Comparison of ENCODE assay signal across 15 cellular contexts in genomic region chr14:54894995-54895394, GRCh38. TPM values are rescaled to one million over a fixed set of nuclear protein-coding genes. Genes with fewer than 3 reads are reported as not detected.
DNase-seq lines count a peak whose midpoint lies in the region; ATAC-seq, FAIRE-seq and TF ChIP-seq lines count a peak whose summit lies in the region.
"Had no signal": no experiment of that assay in that cellular context is flagged by ENCODE, and none has a peak within 500 bp of the region (broad histone marks: within the 10 kb centered on the region; RNA-seq: fewer than 3 reads in every experiment).

No MANE protein-coding gene starts in this region.

- peak overlapping the region in 5 of 8 donors; percentile 5 to 62 (median 33) for H3K27ac Mint-ChIP-seq in CD8-positive, alpha-beta memory T cell
- peak overlapping the region in 1 of 2 donors; percentile 73 for H3K27ac Mint-ChIP-seq in natural killer cell treated with Interleukin-12 subunit alpha and Interleukin-12 subunit beta and Interleukin-15 and Interleukin-18, amount 100 ng/mL, for 72 hours
- H3K27ac Mint-ChIP-seq: activated naive CD8-positive, alpha-beta T cell treated with anti-CD3 and anti-CD28 coated beads, Interleukin-2, amount 10 ng/mL, durations not matched to agents 7 days and 5 days; progenitor cell of endocrine pancreas; T-helper 1 cell treated with Interleukin-12 subunit alpha and Interleukin-12 subunit beta and Interleukin-4 antibody, amounts not matched to agents 30 μg/mL and 1 μg/mL, for 36 hours had no signal

- POLR2A ChIA-PET in CD8-positive, alpha-beta memory T cell (lab: Charles Lee): interaction anchor here (0.7 kb wide), 1 partner anchor 331 kb away, joined by 3 read pairs; no protein-coding TSS in a partner anchor

- H3K27me3 Mint-ChIP-seq in CD8-positive, alpha-beta memory T cell: no peaks in the 10 kb centered on the region
- no peaks in the 10 kb centered on the region for H3K27me3 Mint-ChIP-seq in natural killer cell treated with Interleukin-12 subunit alpha and Interleukin-12 subunit beta and Interleukin-15 and Interleukin-18, amount 100 ng/mL, for 72 hours
- H3K27me3 Mint-ChIP-seq: activated naive CD8-positive, alpha-beta T cell treated with anti-CD3 and anti-CD28 coated beads, Interleukin-2, amount 10 ng/mL, durations not matched to agents 7 days and 5 days; progenitor cell of endocrine pancreas had no signal

- TF ChIP-seq CTCF in cardiac fibroblast (IDR thresholded peaks at IDR 0.05; ENCODE audit: low read depth, low read length): no peak

- no peaks in the 10 kb centered on the region for H3K27me3 ChIP-seq in CD8-positive, alpha-beta memory T cell (ENCODE audit: insufficient read depth, low read length, poor library complexity, severe bottlenecking)

- H3K27ac ChIP-seq in CD8-positive, alpha-beta memory T cell (ENCODE audit: low read depth, low read length): no peak overlapping the region
- H3K27ac ChIP-seq: left ventricle myocardium inferior had no signal

- no peaks in the 10 kb centered on the region for H3K9me3 ChIP-seq in CD8-positive, alpha-beta memory T cell (ENCODE audit: low read length)
- H3K9me3 ChIP-seq: left ventricle myocardium inferior had no signal

- CTCF ChIA-PET in CD8-positive, alpha-beta memory T cell (lab: Charles Lee): interaction anchor here (2.9 kb wide), 1 partner anchor 8 kb away, joined by 16 read pairs; the partner anchor contains the start of gene GCH1

- H3K4me3 ChIP-seq in CD8-positive, alpha-beta memory T cell (ENCODE audit: low read length): no peak overlapping the region
- H3K4me3 ChIP-seq in cardiac fibroblast (replicated peaks in 1 of 2; ENCODE audit: low read depth in 2 of 2, low read length in 2 of 2): no peak overlapping the region
- H3K4me3 ChIP-seq: left ventricle myocardium inferior had no signal

- ATAC-seq in natural killer cell treated with Interleukin-12 subunit alpha and Interleukin-12 subunit beta and Interleukin-15 and Interleukin-18, amount 100 ng/mL, for 72 hours: no peak
- no peak for ATAC-seq in HG02571 (IDR thresholded peaks at IDR 0.05; ENCODE audit: unreplicated experiment)

- no peak for FAIRE-seq in GM19239 (lab: Jason Lieb, UNC)

- no peaks in the 10 kb centered on the region for H3K36me3 ChIP-seq in CD8-positive, alpha-beta memory T cell (ENCODE audit: insufficient read depth, low read length)
- H3K36me3 ChIP-seq: left ventricle myocardium inferior had no signal

- H3K4me3 Mint-ChIP-seq in CD8-positive, alpha-beta memory T cell: peak overlapping the region in 1 of 7 donors; percentile 9
- H3K4me3 Mint-ChIP-seq in natural killer cell treated with Interleukin-12 subunit alpha and Interleukin-12 subunit beta and Interleukin-15 and Interleukin-18, amount 100 ng/mL, for 72 hours: peak overlapping the region; percentile 24
- H3K4me3 Mint-ChIP-seq: activated naive CD8-positive, alpha-beta T cell treated with anti-CD3 and anti-CD28 coated beads, Interleukin-2, amount 10 ng/mL, durations not matched to agents 7 days and 5 days; T-helper 1 cell treated with Interleukin-12 subunit alpha and Interleukin-12 subunit beta and Interleukin-4 antibody, amounts not matched to agents 30 μg/mL and 1 μg/mL, for 36 hours had no signal

- no peaks in the 10 kb centered on the region for H3K4me1 ChIP-seq in CD8-positive, alpha-beta memory T cell (ENCODE audit: insufficient read depth, low read length)
- H3K4me1 ChIP-seq: left ventricle myocardium inferior had no signal

- no peak for DNase-seq in CD8-positive, alpha-beta memory T cell
- DNase-seq in M059J (ENCODE audit: low read depth) (peak; percentile 65), cardiac fibroblast (ENCODE audit: low read depth in 2 of 2) (peak; percentile 31 to 35), GM19239 (ENCODE audit: insufficient read length, low spot score) (no peak), DMS153 (lab: John Stamatoyannopoulos, UW) (no peak)
- no peak for DNase-seq in natural killer cell treated with Interleukin-12 subunit alpha and Interleukin-12 subunit beta and Interleukin-15 and Interleukin-18, amount 100 ng/mL, for 72 hours (ENCODE audit: low spot score)
- DNase-seq: activated naive CD8-positive, alpha-beta T cell treated with anti-CD3 and anti-CD28 coated beads, Interleukin-2, amount 10 ng/mL, durations not matched to agents 7 days and 5 days; hippocampal formation; left ventricle myocardium inferior; NCI-H146; NCI-H524 treated with DMSO at 0.1 percent for 48 hours; stimulated activated CD4-positive, alpha-beta T cell treated with anti-CD3 and anti-CD28 coated beads, Interleukin-15, amount 100 ng/mL, for 24 hours had no signal

- peaks cover 41 to 71% (median 68%) of the 10 kb centered on the region in 3 donors for H3K4me1 Mint-ChIP-seq in CD8-positive, alpha-beta memory T cell
- H3K4me1 Mint-ChIP-seq in natural killer cell treated with Interleukin-12 subunit alpha and Interleukin-12 subunit beta and Interleukin-15 and Interleukin-18, amount 100 ng/mL, for 72 hours (ENCODE audit: low read depth in 2 of 2): peaks cover 53% of the 10 kb centered on the region in 2 donors

- peaks cover 0 to 4% (median 3%) of the 10 kb centered on the region in 3 donors for H3K36me3 Mint-ChIP-seq in CD8-positive, alpha-beta memory T cell
- no peaks in the 10 kb centered on the region for H3K36me3 Mint-ChIP-seq in natural killer cell treated with Interleukin-12 subunit alpha and Interleukin-12 subunit beta and Interleukin-15 and Interleukin-18, amount 100 ng/mL, for 72 hours

- no peaks in the 10 kb centered on the region for H3K9me3 Mint-ChIP-seq in CD8-positive, alpha-beta memory T cell
- no peaks in the 10 kb centered on the region for H3K9me3 Mint-ChIP-seq in natural killer cell treated with Interleukin-12 subunit alpha and Interleukin-12 subunit beta and Interleukin-15 and Interleukin-18, amount 100 ng/mL, for 72 hours
- H3K9me3 Mint-ChIP-seq: activated naive CD8-positive, alpha-beta T cell treated with anti-CD3 and anti-CD28 coated beads, Interleukin-2, amount 10 ng/mL, durations not matched to agents 7 days and 5 days; T-helper 1 cell treated with Interleukin-12 subunit alpha and Interleukin-12 subunit beta and Interleukin-4 antibody, amounts not matched to agents 30 μg/mL and 1 μg/mL, for 36 hours had no signal

RNA-seq across cellular contexts. Expression of gene GCH1, which starts 7.6 kb away (rescaled TPM):
- total RNA-seq in CD8-positive, alpha-beta memory T cell: 10 to 100 TPM; 26.4 TPM
- 35.3 TPM for polyA plus RNA-seq in CD8-positive, alpha-beta memory T cell
- 2.9 and 5.4 TPM in 2 replicates for total RNA-seq in M059J (2014; rRNA removed; shearing (Covaris generic))
- total RNA-seq in natural killer cell treated with Interleukin-12 subunit alpha and Interleukin-12 subunit beta and Interleukin-15 and Interleukin-18, amount 100 ng/mL, for 72 hours: 100 to 1,000 TPM; 131 to 382 TPM

Comparison
In these comparisons a context has a peak if more than half of its experiments do, and no peak if none do; other contexts are left out.
1. DNase-seq: peak in M059J (single experiment) and cardiac fibroblast (2 of 2); none in CD8-positive, alpha-beta memory T cell (0 of 5), natural killer cell treated with Interleukin-12 subunit alpha and Interleukin-12 subunit beta and Interleukin-15 and Interleukin-18, amount 100 ng/mL, for 72 hours (single experiment), GM19239 (single experiment) and DMS153 (single experiment).
2. RNA of gene GCH1, which starts 7.6 kb away (total RNA-seq): 131 to 382 TPM in natural killer cell treated with Interleukin-12 subunit alpha and Interleukin-12 subunit beta and Interleukin-15 and Interleukin-18, amount 100 ng/mL, for 72 hours; 26.4 TPM in CD8-positive, alpha-beta memory T cell and 2.9 to 5.4 TPM in M059J; every median in the first group is over 4 times any median in the second.